In genomic region chr4:56978750-56979303, GRCh38 we compare ENCODE assay signal across 8 cellular contexts. TPM values are rescaled to one million over a fixed set of nuclear protein-coding genes. Genes with fewer than 3 reads are reported as not detected.
A peak's percentile ranks its signal among the peaks of the same experiment; 100 is the strongest.
DNase-seq lines count a peak whose midpoint lies in the region; TF ChIP-seq lines count a peak whose summit lies in the region.

Gene POLR2B (plus strand): TSS chr4:56978896. CDS start chr4:56978986, 90 bp downstream.

- H3K4me1 Mint-ChIP-seq in neural crest cell, result peaks cover 57% of the 10 kb centered on the region

- H3K27ac Mint-ChIP-seq in neural crest cell (ENCODE audit: unreplicated experiment), result peak within 1 kb of the TSS; percentile 100

- H3K4me3 ChIP-seq in H7 (ENCODE audit: insufficient read depth, low read depth, low read length), result peak within 1 kb of the TSS; percentile 89
- peak within 1 kb of the TSS; percentile 91 for H3K4me3 ChIP-seq in fibroblast of villous mesenchyme (ENCODE audit: low read depth, low read length)

- peak within 1 kb of the TSS; percentile 100 for H3K4me3 Mint-ChIP-seq in neural crest cell

- TF ChIP-seq CTCF in fibroblast of villous mesenchyme (IDR thresholded peaks at IDR 0.05; ENCODE audit: insufficient read depth, low read depth, low read length) (no peak), neural crest cell (conservative IDR thresholded peaks at IDR 0.05) (no peak)

- no peaks in the 10 kb centered on the region for H3K27me3 ChIP-seq in H7 (ENCODE audit: control insufficient read depth, insufficient read depth, low read length)

- peaks cover 2% of the 10 kb centered on the region for H3K27me3 Mint-ChIP-seq in neural crest cell (ENCODE audit: low read depth)

- H3K36me3 ChIP-seq in H7 (replicated peaks; ENCODE audit: control insufficient read depth, insufficient read depth, low read length), result no peaks in the 10 kb centered on the region

- H3K36me3 Mint-ChIP-seq in neural crest cell (ENCODE audit: low read depth), result peaks cover 5% of the 10 kb centered on the region

- H3K9me3 Mint-ChIP-seq in neural crest cell, result no peaks in the 10 kb centered on the region

- DNase-seq in ELR (ENCODE audit: low read depth) (peak; percentile 96), H7 (peak; percentile 88), M059J (ENCODE audit: low read depth) (peak; percentile 91), SIG-M5 (lab: John Stamatoyannopoulos, UW) (peak; percentile 61), activated gamma-delta T cell (lab: John Stamatoyannopoulos, UW) (peak; percentile 37), fibroblast of villous mesenchyme (ENCODE audit: low read depth) (peak; percentile 96), neural crest cell (ENCODE audit: low read depth, low spot score) (peak; percentile 95), stromal cell of bone marrow (ENCODE audit: low read depth) (peak; percentile 93)

RNA-seq across cellular contexts. Expression of gene POLR2B, which starts in this region (rescaled TPM):
- total RNA-seq in H7 (2014; rRNA removed; shearing (Covaris generic)), result 122 and 151 TPM in 2 replicates
- 141 and 147 TPM in 2 replicates for total RNA-seq in M059J (2014; rRNA removed; shearing (Covaris generic))
- total RNA-seq in fibroblast of villous mesenchyme (91.5 and 136 TPM in 2 replicates), neural crest cell (129 and 134 TPM in 2 replicates)

Comparison
In these comparisons a context has a peak if more than half of its experiments do, and no peak if none do; other contexts are left out.
1. Peak in every context shown above with its lines: DNase-seq and H3K4me3 ChIP-seq.
2. DNase-seq: peak in every context shown above with its lines; median percentile 96 in ELR; 96 in fibroblast of villous mesenchyme; 95 in neural crest cell; 93 in stromal cell of bone marrow; 91 in M059J; 88 in H7; 61 in SIG-M5; 37 in activated gamma-delta T cell.